ENCODE assay signal across 1 cellular context in genomic region chr20:44624743-44625271, GRCh38.
TF ChIP-seq lines count a peak whose summit lies in the region.

No MANE protein-coding gene starts in this region.

TF ChIP-seq in K562, 482 proteins besides CTCF, POLR2A, EP300 and RAD21:
- TF ChIP-seq ZNF212 (CRISPR knock-in tag; IDR thresholded peaks at IDR 0.05): no peak
- no peak for TF ChIP-seq ZNF639 (CRISPR knock-in tag; conservative IDR thresholded peaks at IDR 0.05 in 1 of 2, IDR thresholded peaks at IDR 0.05 in 1 of 2)
- TF ChIP-seq BCOR (IDR thresholded peaks at IDR 0.05): peak; percentile 51
- no peak for TF ChIP-seq FOXM1 (IDR thresholded peaks at IDR 0.05; ENCODE audit: low read depth)
- TF ChIP-seq FOXM1 (CRISPR knock-in tag; IDR thresholded peaks at IDR 0.05; ENCODE audit: low read depth): no peak
- TF ChIP-seq RBM25 (IDR thresholded peaks at IDR 0.05; ENCODE audit: low read depth, low read length, severe bottlenecking): peak; percentile 63
